In the genomic region with DNA sequence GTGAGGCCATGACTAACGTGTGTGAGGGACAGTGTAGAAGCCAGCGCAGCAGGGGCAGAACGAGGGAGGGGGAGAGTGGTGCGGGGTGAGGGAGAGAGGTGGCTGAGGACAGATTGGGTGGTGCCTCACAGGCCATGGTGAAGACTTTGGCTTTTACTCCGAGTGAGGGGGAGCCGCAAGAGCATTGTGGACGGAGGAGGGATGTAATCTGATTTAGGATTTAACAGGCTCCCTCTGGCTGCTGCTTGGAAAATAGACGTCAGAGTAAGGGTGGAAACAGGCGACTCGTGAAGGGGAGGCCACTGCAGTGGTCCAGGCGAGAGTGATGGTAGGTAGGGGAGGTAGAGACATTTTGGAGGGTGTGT, we compare ENCODE assay signal across 11 cellular contexts. TPM values are rescaled to one million over a fixed set of nuclear protein-coding genes. Genes with fewer than 3 reads are reported as not detected.
DNase-seq lines count a peak whose midpoint lies in the region; ATAC-seq and TF ChIP-seq lines count a peak whose summit lies in the region.
"Had no signal": no experiment of that assay in that cellular context is flagged by ENCODE, and none has a peak within 500 bp of the region (broad histone marks: within the 10 kb centered on the region; RNA-seq: fewer than 3 reads in every experiment).

No MANE protein-coding gene starts in this region.

- intact Hi-C loops in heart right ventricle (cut with DNase I) = no loop called here
- intact Hi-C loops in vagina (cut with DNase I) = no loop called here

- H3K36me3 ChIP-seq in heart right ventricle (no peaks in the 10 kb centered on the region), vagina (peaks cover 0 to 6% of the 10 kb centered on the region in 2 donors)

- no peak for TF ChIP-seq POLR2A in vagina (IDR thresholded peaks at IDR 0.05)

- no peak for DNase-seq in activated CD4-positive, CD25-positive, alpha-beta regulatory T cell treated with anti-CD3 and anti-CD28 coated beads, Interleukin-2, amount 50 U/mL, for 72 hours
- DNase-seq in SK-N-DZ (ENCODE audit: low spot score) = peak; percentile 67
- no peak for DNase-seq in heart right ventricle
- DNase-seq in superior temporal gyrus (ENCODE audit: extremely low spot score) = peak; percentile 37
- no peak for DNase-seq in AG08396 (ENCODE audit: low spot score)
- DNase-seq in foreskin melanocyte = no peak
- no peak for DNase-seq in vagina (ENCODE audit: extremely low spot score in 2 of 2)
- DNase-seq: activated CD4-positive, alpha-beta T cell treated with anti-CD3 and anti-CD28 coated beads for 48 hours; CD4-positive, alpha-beta memory T cell had no signal

- H3K27me3 ChIP-seq in heart right ventricle (peaks cover 0 to 14% (median 0%) of the 10 kb centered on the region in 7 donors), vagina (no peaks in the 10 kb centered on the region)

- H3K4me3 ChIP-seq in heart right ventricle (no peak overlapping the region), vagina (no peak overlapping the region)

- TF ChIP-seq CTCF in heart right ventricle (IDR thresholded peaks at IDR 0.05) (peak in 7 of 9 donors; percentile 10 to 44 (median 21)), vagina (IDR thresholded peaks at IDR 0.05) (no peak)

- ATAC-seq in activated CD4-positive, CD25-positive, alpha-beta regulatory T cell treated with anti-CD3 and anti-CD28 coated beads, Interleukin-2, amount 50 U/mL, for 24 hours = peak; percentile 31 to 39
- ATAC-seq in heart right ventricle = peak; percentile 55 to 81 (median 69)

- no peak overlapping the region for H3K27ac ChIP-seq in heart right ventricle
- no peak overlapping the region for H3K27ac ChIP-seq in vagina

- 25 to 37% methylated on average over 11 of the region's 11 CpGs for WGBS in heart right ventricle, 2 donors

- H3K4me1 ChIP-seq in heart right ventricle (peaks cover 0 to 8% (median 0%) of the 10 kb centered on the region in 9 donors), vagina (peaks cover under 1% of the 10 kb centered on the region)

- H3K9me3 ChIP-seq in heart right ventricle = no peaks in the 10 kb centered on the region
- H3K9me3 ChIP-seq in vagina = no peaks in the 10 kb centered on the region

RNA-seq across cellular contexts. Expression of a gene that starts 13.0 kb away (rescaled TPM):
- 6.5 and 11.1 TPM in 2 replicates for polyA plus RNA-seq in SK-N-DZ (2014; cell fraction: cytosol; rRNA removed)
- 9.9 and 12.9 TPM in 2 replicates for polyA plus RNA-seq in SK-N-DZ (2014; cell fraction: nucleus; rRNA removed)
- total RNA-seq in heart right ventricle (10 to 100 TPM; 16.1 to 26.0 (median 19.8) TPM), vagina (18.9 TPM)
- polyA plus RNA-seq in heart right ventricle = 10 to 100 TPM; 10.8 to 23.1 TPM

RNA-seq across cellular contexts. Expression of a gene that starts 18.1 kb away (rescaled TPM):
- 0.24 TPM in 1 of 2 replicates, not detected in the other for polyA plus RNA-seq in SK-N-DZ (2014; cell fraction: cytosol; rRNA removed)
- not detected in 2 replicates for polyA plus RNA-seq in SK-N-DZ (2014; cell fraction: nucleus; rRNA removed)
- 1 to 10 TPM in 1 of 10 donors, not detected in 9; 1.2 TPM for total RNA-seq in heart right ventricle
- polyA plus RNA-seq in heart right ventricle = under 1 TPM in 1 of 2 donors, not detected in 1; 0.04 TPM
- 1.5 TPM for total RNA-seq in vagina

RNA-seq across cellular contexts. Expression of a gene that starts 20.8 kb away (rescaled TPM):
- not detected in 2 replicates for polyA plus RNA-seq in SK-N-DZ (2014; cell fraction: cytosol; rRNA removed)
- polyA plus RNA-seq in SK-N-DZ (2014; cell fraction: nucleus; rRNA removed) = not detected in 2 replicates
- total RNA-seq in heart right ventricle (not detected), vagina (not detected)
- not detected for polyA plus RNA-seq in heart right ventricle
- total RNA-seq: CD4-positive, alpha-beta memory T cell; M059J had no signal
- polyA plus RNA-seq: CD4-positive, alpha-beta memory T cell had no signal

RNA-seq across cellular contexts. Expression of a gene that starts 39.2 kb away (rescaled TPM):
- not detected in 2 replicates for polyA plus RNA-seq in SK-N-DZ (2014; cell fraction: cytosol; rRNA removed)
- not detected in 2 replicates for polyA plus RNA-seq in SK-N-DZ (2014; cell fraction: nucleus; rRNA removed)
- not detected for total RNA-seq in heart right ventricle
- polyA plus RNA-seq in heart right ventricle = not detected
- total RNA-seq in vagina = not detected
- total RNA-seq: CD4-positive, alpha-beta memory T cell; M059J had no signal
- polyA plus RNA-seq: CD4-positive, alpha-beta memory T cell had no signal

RNA-seq across cellular contexts. Expression of a gene that starts 47.4 kb away (rescaled TPM):
- 20.1 TPM in 2 replicates for polyA plus RNA-seq in SK-N-DZ (2014; cell fraction: cytosol; rRNA removed)
- 28.2 and 31.1 TPM in 2 replicates for polyA plus RNA-seq in SK-N-DZ (2014; cell fraction: nucleus; rRNA removed)
- total RNA-seq in heart right ventricle (10 to 100 TPM in 9 of 10 donors, 1 to 10 TPM in 1; 9.5 to 12.6 (median 11.0) TPM), vagina (8.8 TPM)
- polyA plus RNA-seq in heart right ventricle = 10 to 100 TPM in 1 of 2 donors, 1 to 10 TPM in 1; 6.4 to 14.4 TPM

Comparison
In these comparisons a context has a peak if more than half of its experiments do, and no peak if none do; other contexts are left out.
1. DNase-seq: peak in SK-N-DZ (single experiment) and superior temporal gyrus (single experiment); none in activated CD4-positive, CD25-positive, alpha-beta regulatory T cell treated with anti-CD3 and anti-CD28 coated beads, Interleukin-2, amount 50 U/mL, for 72 hours (single experiment), heart right ventricle (0 of 2), AG08396 (single experiment), foreskin melanocyte (single experiment) and vagina (0 of 2).
2. CTCF ChIP-seq: peak in heart right ventricle (7 of 9); none in vagina (0 of 3).